1 cellular context compared by ENCODE assay signal in genomic region chr9:77647659-77648457, GRCh38.
A peak's percentile ranks its signal among the peaks of the same experiment; 100 is the strongest.
TF ChIP-seq lines count a peak whose summit lies in the region.

Gene GNA14, minus strand, starts transcription at chr9:77648322. Its CDS starts 529 bp downstream, at chr9:77647793.

TF ChIP-seq in H1, 55 proteins besides CTCF, POLR2A, EP300 and RAD21 (continued from another document):
- TF ChIP-seq MAX (IDR thresholded peaks at IDR 0.05) (no peak; the same call in 1 of the 2 replicates), CHD7 (IDR thresholded peaks at IDR 0.05; ENCODE audit: insufficient replicate concordance, low read length) (no peak), CBX8 (IDR thresholded peaks at IDR 0.05; ENCODE audit: borderline replicate concordance, low read depth, low read length) (no peak), CTBP2 (IDR thresholded peaks at IDR 0.05; ENCODE audit: borderline replicate concordance, insufficient read depth, insufficient read length, low read length) (no peak), ASH2L (IDR thresholded peaks at IDR 0.05; ENCODE audit: low read length) (peak; percentile 84), YY1 (IDR thresholded peaks at IDR 0.05; ENCODE audit: low read depth, low read length) (0 out of 2 replicates have a peak, but pooled peaks have one; percentile 48), SP2 (IDR thresholded peaks at IDR 0.05; ENCODE audit: low read length) (no peak), TAF7 (optimal IDR thresholded peaks at IDR 0.05; ENCODE audit: borderline replicate concordance, low read depth, low read length) (peak; percentile 20), HDAC6 (IDR thresholded peaks at IDR 0.05; ENCODE audit: low read depth, low read length) (no peak), SAP30 (IDR thresholded peaks at IDR 0.05; ENCODE audit: insufficient read depth, insufficient replicate concordance, low read length) (no peak), TBP (IDR thresholded peaks at IDR 0.05; ENCODE audit: low read depth, low read length) (no peak), KDM1A (IDR thresholded peaks at IDR 0.05; ENCODE audit: borderline replicate concordance, low read length) (no peak), RBBP5 (IDR thresholded peaks at IDR 0.05; ENCODE audit: borderline replicate concordance, low read depth, low read length) (peak; percentile 79; the same call in 1 of the 2 replicates), SIN3A (conservative IDR thresholded peaks at IDR 0.05 in 1 of 2, IDR thresholded peaks at IDR 0.05 in 1 of 2; ENCODE audit: low read depth in 1 of 2, low read length in 2 of 2) (no peak), SUZ12 (IDR thresholded peaks at IDR 0.05; ENCODE audit: low read length) (peak; percentile 96)
